13 cellular contexts compared by ENCODE assay signal in the genomic region with DNA sequence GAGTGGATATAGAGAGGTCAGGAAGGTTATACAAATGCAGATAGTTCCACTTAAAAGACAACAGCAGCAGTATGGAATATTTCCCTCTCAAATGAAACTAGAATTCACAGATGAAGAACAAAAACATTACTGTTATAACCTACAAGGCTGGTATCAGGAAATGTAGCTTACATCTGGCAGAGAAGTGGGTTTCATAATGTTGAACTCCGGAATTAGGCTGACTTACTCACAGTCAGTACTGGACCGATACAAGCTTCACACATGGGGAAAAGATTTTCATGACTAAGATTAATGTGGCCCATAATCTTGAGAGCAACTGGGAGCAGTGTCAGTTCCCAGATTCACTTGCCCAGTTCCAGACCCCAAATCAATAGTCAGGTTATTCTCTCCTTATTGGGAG.
"Had no signal": no experiment of that assay in that cellular context is flagged by ENCODE, and none has a peak within 500 bp of the region (broad histone marks: within the 10 kb centered on the region; RNA-seq: fewer than 3 reads in every experiment).

No MANE protein-coding gene starts in this region.

- DNase-seq: activated CD4-positive, alpha-beta T cell treated with anti-CD3 and anti-CD28 coated beads, Interleukin-2, amount 50 U/mL, for 1 hour; naive thymus-derived CD8-positive, alpha-beta T cell; pancreas; stimulated activated CD4-positive, alpha-beta T cell treated with anti-CD3 and anti-CD28 coated beads, Interleukin-12 subunit alpha, Interleukin-12 subunit beta, amount 100 ng/mL, for 4 hours; stimulated activated CD4-positive, alpha-beta T cell treated with anti-CD3 and anti-CD28 coated beads, Interleukin-2, amount 100 ng/mL, for 24 hours had no signal

- ATAC-seq: activated CD4-positive, CD25-positive, alpha-beta regulatory T cell treated with anti-CD3 and anti-CD28 coated beads, Interleukin-2, amount 50 U/mL, for 24 hours; esophagus mucosa; gastroesophageal sphincter; left lobe of liver; naive thymus-derived CD8-positive, alpha-beta T cell; pancreas; sciatic nerve; stimulated activated effector memory CD8-positive, alpha-beta T cell treated with anti-CD3 and anti-CD28 coated beads, Interleukin-12 subunit alpha, Interleukin-12 subunit beta, amount 100 ng/mL, for 72 hours had no signal

- H3K4me1 ChIP-seq: ascending aorta, pancreas had no signal

- H3K27ac ChIP-seq: ascending aorta, cardiac muscle cell, gastroesophageal sphincter, pancreas had no signal

- H3K36me3 ChIP-seq: ascending aorta, cardiac muscle cell, gastroesophageal sphincter, pancreas had no signal

- H3K4me3 ChIP-seq: ascending aorta, cardiac muscle cell, gastroesophageal sphincter, pancreas had no signal

- H3K9me3 ChIP-seq: ascending aorta, gastroesophageal sphincter, pancreas had no signal

- H3K27me3 ChIP-seq: ascending aorta, cardiac muscle cell, gastroesophageal sphincter, pancreas had no signal
